ENCODE assay signal across 8 cellular contexts in genomic region chr9:38393128-38393809, GRCh38. TPM values are rescaled to one million over a fixed set of nuclear protein-coding genes. Genes with fewer than 3 reads are reported as not detected.
DNase-seq lines count a peak whose midpoint lies in the region; TF ChIP-seq lines count a peak whose summit lies in the region.

No MANE protein-coding gene starts in this region.

- peak; percentile 62 for DNase-seq in activated CD8-positive, alpha-beta memory T cell treated with anti-CD3 and anti-CD28 coated beads for 24 hours
- no peak for DNase-seq in activated CD8-positive, alpha-beta memory T cell treated with anti-CD3 and anti-CD28 coated beads, Interleukin-2, amount 50 U/mL, for 4 hours
- no peak for DNase-seq in endothelial cell (ENCODE audit: low spot score)
- no peak for DNase-seq in trophoblast cell
- no peak for DNase-seq in DMS153 (lab: John Stamatoyannopoulos, UW)
- DNase-seq in HEK293T (ENCODE audit: extremely low spot score): no peak
- DNase-seq in H4 (ENCODE audit: low spot score): no peak

- peak overlapping the region; percentile 58 for H4K91ac ChIP-seq in trophoblast cell (ENCODE audit: low read depth, low read length)

- peaks cover 28% of the 10 kb centered on the region for H3K79me2 ChIP-seq in OCI-LY3 (ENCODE audit: low read length)
- H3K79me2 ChIP-seq in trophoblast cell (ENCODE audit: control insufficient read depth, insufficient read depth, low read length, poor library complexity): peaks cover 5% of the 10 kb centered on the region

- WGBS in trophoblast cell (ENCODE audit: extremely low coverage, insufficient coverage, insufficient read length): no CpG with 5 or more reads among the region's 9 CpGs

- H2BK5ac ChIP-seq in trophoblast cell (ENCODE audit: low read depth, low read length, poor library complexity): no peak overlapping the region

- peaks cover 29% of the 10 kb centered on the region for H3K36me3 ChIP-seq in OCI-LY3 (replicated peaks; ENCODE audit: low read depth, low read length)
- H3K36me3 ChIP-seq in trophoblast cell (ENCODE audit: control insufficient read depth in 1 of 2, insufficient read depth in 2 of 2, low read length in 2 of 2): peaks cover 16% of the 10 kb centered on the region in 2 experiments

- H3K27ac Mint-ChIP-seq in endothelial cell (ENCODE audit: unreplicated experiment): peak overlapping the region; percentile 90

- peak overlapping the region; percentile 46 for H4K12ac ChIP-seq in trophoblast cell (ENCODE audit: low read depth, low read length)

- H3K4me2 ChIP-seq in OCI-LY3 (ENCODE audit: low read length): peak overlapping the region; percentile 99
- H3K4me2 ChIP-seq in trophoblast cell (ENCODE audit: low read length): peak overlapping the region; percentile 98

- H3K4ac ChIP-seq in trophoblast cell (ENCODE audit: low read depth, low read length): peak overlapping the region; percentile 23

- no peak overlapping the region for H3K23ac ChIP-seq in trophoblast cell (ENCODE audit: low read length)

- no peaks in the 10 kb centered on the region for H4K20me1 ChIP-seq in OCI-LY3 (ENCODE audit: insufficient read depth, low read length)

- H3K9me3 Mint-ChIP-seq in endothelial cell (ENCODE audit: unreplicated experiment): no peaks in the 10 kb centered on the region

- peak overlapping the region; percentile 67 for H3K14ac ChIP-seq in trophoblast cell (ENCODE audit: low read length)

- peak overlapping the region; percentile 96 for H2AFZ ChIP-seq in OCI-LY3 (ENCODE audit: low read depth, low read length)
- peak overlapping the region; percentile 61 for H2AFZ ChIP-seq in trophoblast cell (ENCODE audit: insufficient read depth, low read length, poor library complexity)

- H3K4me3 Mint-ChIP-seq in endothelial cell (ENCODE audit: unreplicated experiment): peak overlapping the region; percentile 97

- H3K27me3 ChIP-seq in OCI-LY3 (ENCODE audit: low read depth, low read length) (no peaks in the 10 kb centered on the region), trophoblast cell (ENCODE audit: insufficient read depth, low read length) (no peaks in the 10 kb centered on the region)

- peak overlapping the region; percentile 23 for H2BK12ac ChIP-seq in trophoblast cell (ENCODE audit: low read length)

- no peak for TF ChIP-seq CTCF in OCI-LY3 (IDR thresholded peaks at IDR 0.05; ENCODE audit: low read depth, low read length)
- TF ChIP-seq CTCF in endothelial cell (IDR thresholded peaks at IDR 0.05; ENCODE audit: unreplicated experiment): no peak

- POLR2A ChIA-PET in HEK293T (lab: Yijun Ruan, JAX): interaction anchor here (0.6 kb wide), 1 partner anchor 487 kb away, joined by 3 read pairs; no protein-coding TSS in a partner anchor

- peak overlapping the region; percentile 42 for H3K27ac ChIP-seq in OCI-LY3 (ENCODE audit: low read length)
- H3K27ac ChIP-seq in trophoblast cell (ENCODE audit: low read depth, low read length): no peak overlapping the region

- H2BK120ac ChIP-seq in trophoblast cell (ENCODE audit: insufficient read depth, low read length, poor library complexity): peak overlapping the region; percentile 70

- H4K8ac ChIP-seq in trophoblast cell (ENCODE audit: low read depth, low read length): peak overlapping the region; percentile 87

- H3K9me3 ChIP-seq in OCI-LY3 (ENCODE audit: insufficient read depth, low read length) (no peaks in the 10 kb centered on the region), trophoblast cell (ENCODE audit: insufficient read depth, low read depth, low read length) (peaks cover 5% of the 10 kb centered on the region)

- peaks cover 12% of the 10 kb centered on the region for H3K4me1 Mint-ChIP-seq in endothelial cell (ENCODE audit: unreplicated experiment)

- H3K4me1 ChIP-seq in OCI-LY3 (ENCODE audit: low read length) (peaks cover 10% of the 10 kb centered on the region), trophoblast cell (ENCODE audit: control insufficient read depth in 1 of 2, insufficient read depth in 2 of 2, low read length in 2 of 2) (peaks cover 5 to 8% of the 10 kb centered on the region in 2 experiments)

- peaks cover 5% of the 10 kb centered on the region for H3K79me1 ChIP-seq in trophoblast cell (ENCODE audit: low read length)

- peak overlapping the region; percentile 94 for H3K9ac ChIP-seq in OCI-LY3 (ENCODE audit: low read length)
- peak overlapping the region; percentile 94 for H3K9ac ChIP-seq in trophoblast cell (ENCODE audit: low read length)

- peak overlapping the region; percentile 26 for H2AK5ac ChIP-seq in trophoblast cell (ENCODE audit: low read length)

- CTCF ChIA-PET in HEK293T (lab: Yijun Ruan, JAX): no interaction called here

- H3K4me3 ChIP-seq in OCI-LY3 (ENCODE audit: low read length): peak overlapping the region; percentile 94
- peak overlapping the region; percentile 79 for H3K4me3 ChIP-seq in trophoblast cell (ENCODE audit: low read depth, low read length)

- H3K18ac ChIP-seq in trophoblast cell (ENCODE audit: low read length): peak overlapping the region; percentile 77

- peaks cover 19% of the 10 kb centered on the region for H3K36me3 Mint-ChIP-seq in endothelial cell (ENCODE audit: low read depth, unreplicated experiment)

- H3K27me3 Mint-ChIP-seq in endothelial cell (ENCODE audit: unreplicated experiment): peaks cover 3% of the 10 kb centered on the region

TF ChIP-seq in HEK293T, 16 proteins besides CTCF, POLR2A, EP300 and RAD21:
- no peak for TF ChIP-seq LEF1 (IDR thresholded peaks at IDR 0.05; ENCODE audit: borderline replicate concordance)
- TF ChIP-seq ARNT (IDR thresholded peaks at IDR 0.05): no peak
- TF ChIP-seq L3MBTL2 (conservative IDR thresholded peaks at IDR 0.05): no peak
- no peak for TF ChIP-seq PKNOX1 (IDR thresholded peaks at IDR 0.05)
- TF ChIP-seq NFRKB (IDR thresholded peaks at IDR 0.05): no peak
- TF ChIP-seq SUZ12 (IDR thresholded peaks at IDR 0.05): no peak
- no peak for TF ChIP-seq FOXK2 (IDR thresholded peaks at IDR 0.05)
- TF ChIP-seq TARDBP (IDR thresholded peaks at IDR 0.05): no peak
- no peak for TF ChIP-seq HDGF (IDR thresholded peaks at IDR 0.05; ENCODE audit: borderline replicate concordance)
- TF ChIP-seq SP1 (IDR thresholded peaks at IDR 0.05): no peak
- TF ChIP-seq FOXA1 (IDR thresholded peaks at IDR 0.05): no peak
- TF ChIP-seq ZNF384 (IDR thresholded peaks at IDR 0.05): no peak
- no peak for TF ChIP-seq BHLHE40 (IDR thresholded peaks at IDR 0.05; ENCODE audit: borderline replicate concordance)
- no peak for TF ChIP-seq FOXM1 (IDR thresholded peaks at IDR 0.05; ENCODE audit: borderline replicate concordance)
- no peak for TF ChIP-seq ELF4 (IDR thresholded peaks at IDR 0.05)
- no peak for TF ChIP-seq CTBP1 (IDR thresholded peaks at IDR 0.05; ENCODE audit: borderline replicate concordance)

RNA-seq across cellular contexts. Expression of gene ALDH1B1, which starts 0.8 kb away (rescaled TPM):
- total RNA-seq in endothelial cell (ENCODE audit: unreplicated experiment): 18.7 TPM
- polyA plus RNA-seq in trophoblast cell (2013): 9.2 and 9.6 TPM in 2 replicates
- 19.5 and 29.5 TPM in 2 replicates for total RNA-seq in H4 (2014; rRNA removed; shearing (Covaris generic))

RNA-seq across cellular contexts. Expression of gene IGFBPL1, which starts 31.0 kb away (rescaled TPM):
- total RNA-seq in endothelial cell (ENCODE audit: unreplicated experiment): 9.1 TPM
- polyA plus RNA-seq in trophoblast cell (2013): 12.2 and 15.6 TPM in 2 replicates
- total RNA-seq in H4 (2014; rRNA removed; shearing (Covaris generic)): 0.58 TPM in 1 of 2 replicates, not detected in the other
